Comparison of ENCODE assay signal across 19 cellular contexts in genomic region chr22:20086763-20087162, GRCh38. TPM values are rescaled to one million over a fixed set of nuclear protein-coding genes. Genes with fewer than 3 reads are reported as not detected.
DNase-seq lines count a peak whose midpoint lies in the region; ATAC-seq, FAIRE-seq and TF ChIP-seq lines count a peak whose summit lies in the region.
"Had no signal": no experiment of that assay in that cellular context is flagged by ENCODE, and none has a peak within 500 bp of the region (broad histone marks: within the 10 kb centered on the region; RNA-seq: fewer than 3 reads in every experiment).

No MANE protein-coding gene starts in this region.

- POLR2A ChIA-PET in GM12878 (lab: Charles Lee), result interaction anchor here (0.8 kb wide), 1 partner anchor 9 kb away, joined by 3 read pairs; no protein-coding TSS in a partner anchor

- peak overlapping the region in 3 of 6 donors; percentile 3 to 82 (median 80) for H3K27ac Mint-ChIP-seq in immature natural killer cell
- no peak overlapping the region for H3K27ac Mint-ChIP-seq in mesothelial cell of epicardium

- H3K9ac ChIP-seq in GM12878 (ENCODE audit: control insufficient read depth, insufficient read depth, low read length), result no peak overlapping the region

- no peaks in the 10 kb centered on the region for H3K9me3 ChIP-seq in GM12878 (replicated peaks; ENCODE audit: control insufficient read depth, insufficient read depth, low read length)
- no peaks in the 10 kb centered on the region for H3K9me3 ChIP-seq in aorta (ENCODE audit: control insufficient read depth, low read length)

- H3K36me3 Mint-ChIP-seq in immature natural killer cell (peaks cover 20 to 50% (median 34%) of the 10 kb centered on the region in 3 donors), mesothelial cell of epicardium (peaks cover 41% of the 10 kb centered on the region)

- BruUV-seq in GM12878 (replicated peaks; lab: Mats Ljungman, UMichigan), result TSS peak; percentile 28

- no peak overlapping the region for H2AFZ ChIP-seq in GM12878 (ENCODE audit: control insufficient read depth, low read depth, low read length)

- ATAC-seq in left ventricle myocardium superior (no peak), Right ventricle myocardium superior (ENCODE audit: poor library complexity) (no peak), GM12878 (no peak), aorta (ENCODE audit: low FRiP score) (no peak), HG03025 (IDR thresholded peaks at IDR 0.05; ENCODE audit: low FRiP score, unreplicated experiment) (no peak)
- ATAC-seq: Right ventricle myocardium inferior had no signal

- SMC1A ChIA-PET in GM12878 (lab: Charles Lee; ENCODE audit: uncharacterized antibody, unreplicated experiment), result no interaction called here

- DNase-seq in left ventricle myocardium superior (peak; percentile 15), Right ventricle myocardium superior (no peak), GM12878 (ENCODE audit: low read depth, low spot score) (no peak), immature natural killer cell (no peak), aorta (peak; percentile 6 to 28), mesothelial cell of epicardium (ENCODE audit: low spot score in 2 of 2, unreplicated experiment in 2 of 2) (no peak)
- DNase-seq: CD4-positive, CD25-positive, alpha-beta regulatory T cell; COR-L47; DMS79 treated with DMSO at 0.1 percent for 48 hours; H7; IMR-90; NCI-H187 treated with DMSO at 0.1 percent for 48 hours; NCI-H2107; NCI-H446 treated with DMSO at 0.1 percent for 48 hours; NCI-H526 treated with DMSO at 0.1 percent for 48 hours; OCI-M1 had no signal

- H3K79me2 ChIP-seq in GM12878 (ENCODE audit: control insufficient read depth, insufficient read depth, low read length), result peaks cover 36% of the 10 kb centered on the region

- H4K20me1 ChIP-seq in GM12878 (ENCODE audit: control insufficient read depth, insufficient read depth), result no peaks in the 10 kb centered on the region

- H3K4me3 ChIP-seq in GM12878 (no peak overlapping the region), aorta (ENCODE audit: low read length in 2 of 2) (no peak overlapping the region)

- H3K27me3 ChIP-seq in GM12878 (replicated peaks in 1 of 2; ENCODE audit: control insufficient read depth in 2 of 2, insufficient read depth in 2 of 2, low read length in 1 of 2) (no peaks in the 10 kb centered on the region), aorta (ENCODE audit: control insufficient read depth in 1 of 2, insufficient read depth in 2 of 2, low read length in 1 of 2) (no peaks in the 10 kb centered on the region)

- no peak for TF ChIP-seq RAD21 in GM12878 (IDR thresholded peaks at IDR 0.05; ENCODE audit: insufficient read depth, low read depth, low read length)

- H3K36me3 ChIP-seq in GM12878 (ENCODE audit: control insufficient read depth in 2 of 2, insufficient read depth in 2 of 2, low read length in 1 of 2), result peaks cover 26 to 31% of the 10 kb centered on the region in 2 experiments
- H3K36me3 ChIP-seq in aorta (ENCODE audit: control insufficient read depth in 1 of 2, insufficient read depth in 2 of 2, low read length in 1 of 2), result peaks cover 2 to 7% of the 10 kb centered on the region in 2 donors

- H3K9me3 Mint-ChIP-seq in immature natural killer cell (no peaks in the 10 kb centered on the region), mesothelial cell of epicardium (no peaks in the 10 kb centered on the region)

- RAD21 ChIA-PET in GM12878 (lab: Charles Lee; ENCODE audit: unreplicated experiment), result no interaction called here

- CTCF ChIA-PET in GM12878 (lab: Yijun Ruan, JAX), result no interaction called here

- H3K4me3 Mint-ChIP-seq in immature natural killer cell (peak overlapping the region in 3 of 5 donors; percentile 29 to 53 (median 53)), mesothelial cell of epicardium (no peak overlapping the region)

- TF ChIP-seq CTCF in GM12878 (IDR thresholded peaks at IDR 0.05 in 2 of 3, conservative IDR thresholded peaks at IDR 0.05 in 1 of 3; ENCODE audit: control insufficient read depth in 2 of 3, extremely low read depth in 1 of 3, insufficient read depth in 1 of 3, low read depth in 3 of 3, low read length in 3 of 3) (no peak), mesothelial cell of epicardium (IDR thresholded peaks at IDR 0.05; ENCODE audit: unreplicated experiment) (no peak)

- peaks cover 3% of the 10 kb centered on the region; the same call in 1 of the 2 replicates for H3K4me1 ChIP-seq in GM12878 (ENCODE audit: control insufficient read depth, insufficient read depth, low read length)
- no peaks in the 10 kb centered on the region for H3K4me1 ChIP-seq in aorta (ENCODE audit: control insufficient read depth in 1 of 2, insufficient read depth in 2 of 2, low read length in 2 of 2)

- H3K4me1 Mint-ChIP-seq in immature natural killer cell (peaks cover 55 to 86% of the 10 kb centered on the region in 2 donors), mesothelial cell of epicardium (peaks cover 35% of the 10 kb centered on the region)

- H3K27me3 Mint-ChIP-seq in immature natural killer cell (ENCODE audit: low read depth in 3 of 3) (peaks cover 2 to 12% (median 9%) of the 10 kb centered on the region in 3 donors), mesothelial cell of epicardium (ENCODE audit: low read depth) (no peaks in the 10 kb centered on the region)
- H3K27me3 Mint-ChIP-seq: CD4-positive, CD25-positive, alpha-beta regulatory T cell had no signal

- H3K27ac ChIP-seq in GM12878 (ENCODE audit: control insufficient read depth, insufficient read depth), result no peak overlapping the region
- no peak overlapping the region for H3K27ac ChIP-seq in aorta (ENCODE audit: low read depth in 1 of 2, low read length in 2 of 2)

- in situ Hi-C loops in GM12878 (cut with MboI), result no loop called here

- intact Hi-C loops in left ventricle myocardium superior (cut with micrococcal nuclease), result no loop called here
- intact Hi-C loops in Right ventricle myocardium superior (cut with DNase I), result no loop called here
- intact Hi-C loops in GM12878 (cut with micrococcal nuclease; ENCODE audit: unreplicated experiment), result no loop called here
- intact Hi-C loops in aorta (cut with DNase I), result loop anchor here in 1 of 2 donors (10.0 kb wide), 1 partner anchor 112 kb away; no protein-coding TSS in a partner anchor

- no peak for FAIRE-seq in GM12878 (lab: Jason Lieb, UNC)
- FAIRE-seq: GM12892 had no signal

- TF ChIP-seq EP300 in GM12878 (IDR thresholded peaks at IDR 0.05; ENCODE audit: borderline replicate concordance in 1 of 2, control insufficient read depth in 1 of 2, low read depth in 2 of 2, low read length in 2 of 2), result no peak

- 91% methylated on average over 5 of the region's 5 CpGs for WGBS in GM12878 (ENCODE audit: insufficient coverage, insufficient replicate concordance, low lambda C conversion rate, missing lambda C conversion rate)
- 96 to 98% methylated on average over 5 of the region's 5 CpGs for WGBS in aorta, 2 donors

- TF ChIP-seq POLR2A in GM12878 (IDR thresholded peaks at IDR 0.05; ENCODE audit: low read depth, low read length), result no peak

- H3K4me2 ChIP-seq in GM12878 (ENCODE audit: control insufficient read depth, insufficient read depth), result no peak overlapping the region

RNA-seq across cellular contexts. Expression of gene DGCR8, which starts 6.7 kb away (rescaled TPM):
- 17.7 TPM for total RNA-seq in left ventricle myocardium superior
- 15.4 TPM for total RNA-seq in Right ventricle myocardium superior
- 62.1 and 88.0 TPM in 2 replicates for total RNA-seq in GM12878 (2013; cell fraction: nucleolus; rRNA removed)
- total RNA-seq in GM12878 (2014; rRNA removed), result 24.1 and 28.5 TPM in 2 replicates
- total RNA-seq in GM12878 (2014; rRNA removed; fragmentation: Illumina TruSeq; extraction: Trizol), result 15.4 and 17.3 TPM in 2 replicates
- total RNA-seq in GM12878 (2021), result 33.0 and 35.1 TPM in 2 replicates
- polyA plus RNA-seq in GM12878 (2011; ENCODE audit: low read depth), result 10.6 TPM
- polyA plus RNA-seq in GM12878 (2011; rRNA removed), result 15.0 and 17.1 TPM in 2 replicates
- 18.7 and 20.5 TPM in 2 replicates for polyA plus RNA-seq in GM12878 (2011; cell fraction: cytosol; rRNA removed)
- polyA plus RNA-seq in GM12878 (2011; cell fraction: nucleus; rRNA removed), result 96.6 and 126 TPM in 2 replicates
- 13.6 and 18.8 TPM in 2 replicates for polyA plus RNA-seq in GM12878 (2012)
- 14.1 and 17.9 TPM in 2 replicates for polyA plus RNA-seq in GM12878 (2014; fragmentation: Illumina TruSeq; extraction: Trizol)
- polyA plus RNA-seq in GM12878 (2014; fragmentation: Nextera tagmentation; extraction: Ambion mirVana), result 1 to 10 TPM; 1.2 to 2.5 TPM
- 27.8 and 29.7 TPM in 2 replicates for polyA plus RNA-seq in GM12878 (2014; rRNA removed)
- 10 to 100 TPM; 12.9 to 16.9 TPM for polyA plus RNA-seq in GM12878 (2016; fragmentation: Nextera tagmentation; extraction: Ambion mirVana)
- polyA minus RNA-seq in GM12878 (2011; rRNA and poly(A)+ RNA removed), result 18.9 and 21.9 TPM in 2 replicates
- 7.9 and 8.5 TPM in 2 replicates for polyA minus RNA-seq in GM12878 (2011; cell fraction: cytosol; rRNA and poly(A)+ RNA removed)
- 18.7 and 34.8 TPM in 2 replicates for polyA minus RNA-seq in GM12878 (2011; cell fraction: nucleus; rRNA and poly(A)+ RNA removed)
- polyA plus RNA-seq in immature natural killer cell, result 1 to 10 TPM in 2 of 3 donors, under 1 TPM in 1; 0.83 to 5.4 (median 1.4) TPM
- 10 to 100 TPM; 31.9 to 43.9 TPM for total RNA-seq in aorta
- 10 to 100 TPM in 1 of 2 donors, 1 to 10 TPM in 1; 5.5 to 22.5 TPM for polyA plus RNA-seq in aorta
- total RNA-seq in mesothelial cell of epicardium, result 69.4 to 72.3 TPM (median 71.5 TPM) in 3 replicates

RNA-seq across cellular contexts. Expression of gene RANBP1, which starts 29.1 kb away (rescaled TPM):
- 36.6 TPM for total RNA-seq in left ventricle myocardium superior
- total RNA-seq in Right ventricle myocardium superior, result 32.7 TPM
- total RNA-seq in GM12878 (2013; cell fraction: nucleolus; rRNA removed), result 74.7 and 76.8 TPM in 2 replicates
- 415 and 441 TPM in 2 replicates for total RNA-seq in GM12878 (2014; rRNA removed)
- 365 and 396 TPM in 2 replicates for total RNA-seq in GM12878 (2014; rRNA removed; fragmentation: Illumina TruSeq; extraction: Trizol)
- total RNA-seq in GM12878 (2021), result 378 and 379 TPM in 2 replicates
- polyA plus RNA-seq in GM12878 (2011; ENCODE audit: low read depth), result 113 TPM
- 207 and 270 TPM in 2 replicates for polyA plus RNA-seq in GM12878 (2011; rRNA removed)
- polyA plus RNA-seq in GM12878 (2011; cell fraction: cytosol; rRNA removed), result 417 and 421 TPM in 2 replicates
- polyA plus RNA-seq in GM12878 (2011; cell fraction: nucleus; rRNA removed), result 245 and 344 TPM in 2 replicates
- polyA plus RNA-seq in GM12878 (2012), result 160 and 180 TPM in 2 replicates
- 301 and 393 TPM in 2 replicates for polyA plus RNA-seq in GM12878 (2014; fragmentation: Illumina TruSeq; extraction: Trizol)
- polyA plus RNA-seq in GM12878 (2014; fragmentation: Nextera tagmentation; extraction: Ambion mirVana), result 100 to 1,000 TPM in 1 of 2 experiments, 10 to 100 TPM in 1; 55.3 to 137 TPM
- polyA plus RNA-seq in GM12878 (2014; rRNA removed), result 512 and 514 TPM in 2 replicates
- polyA plus RNA-seq in GM12878 (2016; fragmentation: Nextera tagmentation; extraction: Ambion mirVana), result 100 to 1,000 TPM; 800 to 808 TPM
- 168 and 187 TPM in 2 replicates for polyA minus RNA-seq in GM12878 (2011; rRNA and poly(A)+ RNA removed)
- polyA minus RNA-seq in GM12878 (2011; cell fraction: cytosol; rRNA and poly(A)+ RNA removed), result 103 and 116 TPM in 2 replicates
- polyA minus RNA-seq in GM12878 (2011; cell fraction: nucleus; rRNA and poly(A)+ RNA removed), result 36.8 and 71.0 TPM in 2 replicates
- 100 to 1,000 TPM in 1 of 3 donors, 10 to 100 TPM in 2; 90.4 to 111 (median 92.4) TPM for polyA plus RNA-seq in immature natural killer cell
- total RNA-seq in aorta, result 10 to 100 TPM; 49.8 to 54.7 TPM
- 10 to 100 TPM; 57.6 to 75.0 TPM for polyA plus RNA-seq in aorta
- total RNA-seq in mesothelial cell of epicardium, result 154 to 155 TPM (median 154 TPM) in 3 replicates

RNA-seq across cellular contexts. Expression of gene TRMT2A, which starts 30.3 kb away (rescaled TPM):
- total RNA-seq in left ventricle myocardium superior (28.5 TPM), Right ventricle myocardium superior (21.9 TPM), GM12878 (2014; rRNA removed) (81.0 and 88.7 TPM in 2 replicates), GM12878 (2014; rRNA removed; fragmentation: Illumina TruSeq; extraction: Trizol) (38.3 and 44.1 TPM in 2 replicates), GM12878 (2021) (81.2 and 94.6 TPM in 2 replicates), aorta (10 to 100 TPM; 42.5 to 49.8 TPM), mesothelial cell of epicardium (68.7 to 78.1 TPM (median 76.0 TPM) in 3 replicates)
- 84.7 and 99.7 TPM in 2 replicates for total RNA-seq in GM12878 (2013; cell fraction: nucleolus; rRNA removed)
- polyA plus RNA-seq in GM12878 (2011; ENCODE audit: low read depth), result 49.3 TPM
- polyA plus RNA-seq in GM12878 (2011; rRNA removed) (12.5 and 22.9 TPM in 2 replicates), GM12878 (2014; fragmentation: Illumina TruSeq; extraction: Trizol) (10.6 and 30.7 TPM in 2 replicates), GM12878 (2014; fragmentation: Nextera tagmentation; extraction: Ambion mirVana) (1 to 10 TPM in 1 of 2 experiments, under 1 TPM in 1; 0.29 to 4.8 TPM), GM12878 (2014; rRNA removed) (97.0 and 114 TPM in 2 replicates), GM12878 (2016; fragmentation: Nextera tagmentation; extraction: Ambion mirVana) (10 to 100 TPM; 71.7 to 87.3 TPM), immature natural killer cell (10 to 100 TPM; 22.7 to 33.7 (median 27.6) TPM), aorta (100 to 1,000 TPM in 1 of 2 donors, 10 to 100 TPM in 1; 15.9 to 152 TPM)
- 36.7 and 60.9 TPM in 2 replicates for polyA plus RNA-seq in GM12878 (2011; cell fraction: cytosol; rRNA removed)
- polyA plus RNA-seq in GM12878 (2011; cell fraction: nucleus; rRNA removed), result 293 and 316 TPM in 2 replicates
- 56.3 and 73.5 TPM in 2 replicates for polyA plus RNA-seq in GM12878 (2012)
- polyA minus RNA-seq in GM12878 (2011; rRNA and poly(A)+ RNA removed), result 28.7 and 53.2 TPM in 2 replicates
- polyA minus RNA-seq in GM12878 (2011; cell fraction: cytosol; rRNA and poly(A)+ RNA removed), result 24.7 and 24.9 TPM in 2 replicates
- polyA minus RNA-seq in GM12878 (2011; cell fraction: nucleus; rRNA and poly(A)+ RNA removed), result 62.1 and 105 TPM in 2 replicates

RNA-seq across cellular contexts. Expression of gene ZDHHC8, which starts 44.8 kb away (rescaled TPM):
- 51.6 TPM for total RNA-seq in left ventricle myocardium superior
- 39.2 TPM for total RNA-seq in Right ventricle myocardium superior
- 17.6 and 19.0 TPM in 2 replicates for total RNA-seq in GM12878 (2013; cell fraction: nucleolus; rRNA removed)
- 8.8 and 11.7 TPM in 2 replicates for total RNA-seq in GM12878 (2014; rRNA removed)
- total RNA-seq in GM12878 (2014; rRNA removed; fragmentation: Illumina TruSeq; extraction: Trizol), result 3.9 and 4.7 TPM in 2 replicates
- 42.1 and 46.3 TPM in 2 replicates for total RNA-seq in GM12878 (2021)
- polyA plus RNA-seq in GM12878 (2011; ENCODE audit: low read depth), result 4.9 TPM
- polyA plus RNA-seq in GM12878 (2011; rRNA removed), result 4.2 and 6.7 TPM in 2 replicates
- 10.4 and 14.3 TPM in 2 replicates for polyA plus RNA-seq in GM12878 (2011; cell fraction: cytosol; rRNA removed)
- polyA plus RNA-seq in GM12878 (2011; cell fraction: nucleus; rRNA removed), result 150 and 193 TPM in 2 replicates
- polyA plus RNA-seq in GM12878 (2012), result 18.1 and 18.5 TPM in 2 replicates
- 4.5 and 9.4 TPM in 2 replicates for polyA plus RNA-seq in GM12878 (2014; fragmentation: Illumina TruSeq; extraction: Trizol)
- under 1 TPM; 0.03 to 0.13 TPM for polyA plus RNA-seq in GM12878 (2014; fragmentation: Nextera tagmentation; extraction: Ambion mirVana)
- polyA plus RNA-seq in GM12878 (2014; rRNA removed), result 42.4 and 48.7 TPM in 2 replicates
- polyA plus RNA-seq in GM12878 (2016; fragmentation: Nextera tagmentation; extraction: Ambion mirVana), result 1 to 10 TPM; 2.2 to 2.6 TPM
- polyA minus RNA-seq in GM12878 (2011; rRNA and poly(A)+ RNA removed), result 3.5 and 8.1 TPM in 2 replicates
- 4.3 and 6.0 TPM in 2 replicates for polyA minus RNA-seq in GM12878 (2011; cell fraction: cytosol; rRNA and poly(A)+ RNA removed)
- 8.5 and 10.9 TPM in 2 replicates for polyA minus RNA-seq in GM12878 (2011; cell fraction: nucleus; rRNA and poly(A)+ RNA removed)
- 1 to 10 TPM in 1 of 3 donors, under 1 TPM in 2; 0.54 to 3.7 (median 0.79) TPM for polyA plus RNA-seq in immature natural killer cell
- total RNA-seq in aorta, result 10 to 100 TPM; 56.0 to 71.9 TPM
- polyA plus RNA-seq in aorta, result 10 to 100 TPM in 1 of 2 donors, 1 to 10 TPM in 1; 6.3 to 37.1 TPM
- 82.4 to 86.2 TPM (median 82.4 TPM) in 3 replicates for total RNA-seq in mesothelial cell of epicardium

Comparison
In these comparisons a context has a peak if more than half of its experiments do, and no peak if none do; other contexts are left out.
1. DNase-seq: peak in left ventricle myocardium superior (single experiment) and aorta (2 of 2); none in Right ventricle myocardium superior (single experiment), GM12878 (single experiment), immature natural killer cell (0 of 3) and mesothelial cell of epicardium (0 of 2).